ENCODE assay signal across 8 cellular contexts in genomic region chr10:92699518-92700272, GRCh38. TPM values are rescaled to one million over a fixed set of nuclear protein-coding genes. Genes with fewer than 3 reads are reported as not detected.
DNase-seq lines count a peak whose midpoint lies in the region; ATAC-seq, FAIRE-seq and TF ChIP-seq lines count a peak whose summit lies in the region.

No MANE protein-coding gene starts in this region.

- peaks cover 9% of the 10 kb centered on the region; the same call in 1 of the 2 replicates for H3K23me2 ChIP-seq in H1 (ENCODE audit: low read depth, low read length)

- H3K36me3 ChIP-seq in H1 (ENCODE audit: control insufficient read depth in 2 of 4, insufficient read depth in 4 of 4, low read length in 3 of 4) (peaks cover 0 to 2% (median 0%) of the 10 kb centered on the region in 4 experiments; a peak in 1 of 8 replicates), mucosa of rectum (ENCODE audit: control insufficient read depth in 2 of 2, insufficient read depth in 2 of 2, low read length in 2 of 2) (no peaks in the 10 kb centered on the region)

- no peak for TF ChIP-seq RAD21 in H1 (IDR thresholded peaks at IDR 0.05 in 1 of 2, conservative IDR thresholded peaks at IDR 0.05 in 1 of 2; ENCODE audit: low read depth in 2 of 2, low read length in 2 of 2)

- H4K20me1 ChIP-seq in H1 (replicated peaks in 1 of 2; ENCODE audit: control insufficient read depth in 1 of 2, insufficient read depth in 2 of 2, low read length in 2 of 2) = no peaks in the 10 kb centered on the region

- CTCF ChIA-PET in H1 (lab: Charles Lee; ENCODE audit: partially characterized antibody) = interaction anchor here (0.6 to 0.7 kb wide), 3 partner anchors 15 to 1295 kb away, joined by 3 read pairs; no protein-coding TSS in a partner anchor

- no peak for FAIRE-seq in H1 (lab: Jason Lieb, UNC)

- H3K9me3 ChIP-seq in H1 (ENCODE audit: insufficient read depth in 2 of 2, low read depth in 1 of 2, low read length in 1 of 2) = no peaks in the 10 kb centered on the region
- no peaks in the 10 kb centered on the region for H3K9me3 ChIP-seq in mucosa of rectum (ENCODE audit: control insufficient read depth in 2 of 2, low read length in 2 of 2)

- H3K79me2 ChIP-seq in H1 (ENCODE audit: control insufficient read depth in 1 of 2, insufficient read depth in 2 of 2, low read length in 2 of 2) = no peaks in the 10 kb centered on the region

- H2AFZ ChIP-seq in H1 (ENCODE audit: low read length) = peak overlapping the region; percentile 94

- no peak overlapping the region for H4K8ac ChIP-seq in H1 (ENCODE audit: extremely low read depth, insufficient read depth, low read length)

- H3K79me1 ChIP-seq in H1 (ENCODE audit: low read depth, low read length) = no peaks in the 10 kb centered on the region

- H2BK120ac ChIP-seq in H1 (replicated peaks; ENCODE audit: low read depth, low read length) = no peak overlapping the region

- H3K27me3 ChIP-seq in HL-60 (ENCODE audit: insufficient read depth, poor library complexity, severe bottlenecking) (no peaks in the 10 kb centered on the region), H1 (replicated peaks in 1 of 4; ENCODE audit: control insufficient read depth in 3 of 4, extremely low read depth in 1 of 4, insufficient read depth in 3 of 4, low read length in 3 of 4) (peaks cover 22 to 59% (median 48%) of the 10 kb centered on the region in 4 experiments), mucosa of rectum (ENCODE audit: control insufficient read depth in 2 of 2, insufficient read depth in 2 of 2, low read length in 2 of 2) (peaks cover 8 to 22% of the 10 kb centered on the region in 2 donors)

- H3K36me3 Mint-ChIP-seq in T-helper 1 cell treated with Interleukin-12 subunit alpha and Interleukin-12 subunit beta and Interleukin-4 antibody, amounts not matched to agents 30 μg/mL and 1 μg/mL, for 36 hours (ENCODE audit: low read depth) = no peaks in the 10 kb centered on the region

- H3K4me3 Mint-ChIP-seq in T-helper 1 cell treated with Interleukin-12 subunit alpha and Interleukin-12 subunit beta and Interleukin-4 antibody, amounts not matched to agents 30 μg/mL and 1 μg/mL, for 36 hours = peak overlapping the region; percentile 73

- no peak for TF ChIP-seq POLR2A in H1 (IDR thresholded peaks at IDR 0.05; ENCODE audit: control extremely low read depth in 1 of 2, low read depth in 2 of 2, low read length in 2 of 2)

- 2% methylated on average over 32 of the region's 32 CpGs; no CpG with 5 or more reads in 1 of the 2 experiments for WGBS in H1 (ENCODE audit: extremely low coverage in 1 of 2, insufficient coverage in 1 of 2, insufficient read length in 1 of 2, insufficient replicate concordance in 2 of 2, low coverage in 1 of 2, low lambda C conversion rate in 2 of 2, missing lambda C conversion rate in 1 of 2), 2 experiments

- ATAC-seq in HG02973 (IDR thresholded peaks at IDR 0.05; ENCODE audit: unreplicated experiment) = no peak
- ATAC-seq in HG03045 (IDR thresholded peaks at IDR 0.05; ENCODE audit: unreplicated experiment) = no peak

- no peak overlapping the region for H3K56ac ChIP-seq in H1 (replicated peaks; ENCODE audit: insufficient read length, low read depth, low read length)

- H2BK20ac ChIP-seq in H1 (ENCODE audit: low read length) = no peak overlapping the region

- H2BK5ac ChIP-seq in H1 (ENCODE audit: low read depth, low read length) = no peak overlapping the region

- no peak overlapping the region for H3K27ac Mint-ChIP-seq in T-helper 1 cell treated with Interleukin-12 subunit alpha and Interleukin-12 subunit beta and Interleukin-4 antibody, amounts not matched to agents 30 μg/mL and 1 μg/mL, for 36 hours

- peak; percentile 43 to 49 for DNase-seq in AML-193 (lab: John Stamatoyannopoulos, UW)
- peak in 1 of 2 experiments; percentile 25 for DNase-seq in HL-60 (ENCODE audit: low read depth in 1 of 2, low spot score in 1 of 2)
- DNase-seq in H1 (ENCODE audit: low read depth in 1 of 2, low spot score in 2 of 2) = peak in 1 of 2 experiments; percentile 69
- no peak for DNase-seq in activated CD4-positive, CD25-positive, alpha-beta regulatory T cell treated with anti-CD3 and anti-CD28 coated beads, Interleukin-2, amount 50 U/mL, for 72 hours

- H3K27ac ChIP-seq in HL-60 (replicated peaks) = no peak overlapping the region
- no peak overlapping the region for H3K27ac ChIP-seq in H1 (ENCODE audit: low read depth, low read length)
- H3K27ac ChIP-seq in mucosa of rectum (ENCODE audit: low read depth in 2 of 2, low read length in 2 of 2) = no peak overlapping the region

- H3K4me1 Mint-ChIP-seq in T-helper 1 cell treated with Interleukin-12 subunit alpha and Interleukin-12 subunit beta and Interleukin-4 antibody, amounts not matched to agents 30 μg/mL and 1 μg/mL, for 36 hours (ENCODE audit: low read depth) = peaks cover 11% of the 10 kb centered on the region

- no peak overlapping the region for H3K4ac ChIP-seq in H1 (replicated peaks; ENCODE audit: insufficient read length, low read depth, low read length)

- H2BK12ac ChIP-seq in H1 (ENCODE audit: low read depth, low read length) = no peak overlapping the region

- TF ChIP-seq EP300 in H1 (IDR thresholded peaks at IDR 0.05; ENCODE audit: borderline replicate concordance in 1 of 2, low read depth in 2 of 2, low read length in 2 of 2) = no peak

- H3K14ac ChIP-seq in H1 (ENCODE audit: insufficient read length) = no peak overlapping the region

- H3K27me3 Mint-ChIP-seq in T-helper 1 cell treated with Interleukin-12 subunit alpha and Interleukin-12 subunit beta and Interleukin-4 antibody, amounts not matched to agents 30 μg/mL and 1 μg/mL, for 36 hours (ENCODE audit: low read depth) = peaks cover 65% of the 10 kb centered on the region

- POLR2A ChIA-PET in H1 (lab: Charles Lee; ENCODE audit: partially characterized antibody) = interaction anchor here (1.2 to 1.3 kb wide), 2 partner anchors 9 to 11 kb away, joined by 3 to 4 read pairs; no protein-coding TSS in a partner anchor

- no peaks in the 10 kb centered on the region for H3K9me3 Mint-ChIP-seq in T-helper 1 cell treated with Interleukin-12 subunit alpha and Interleukin-12 subunit beta and Interleukin-4 antibody, amounts not matched to agents 30 μg/mL and 1 μg/mL, for 36 hours

- H3K9ac ChIP-seq in H1 (replicated peaks in 1 of 4; ENCODE audit: extremely low read depth in 1 of 4, low read depth in 3 of 4, low read length in 3 of 4) (no peak overlapping the region; a peak in 1 of 7 replicates), mucosa of rectum (ENCODE audit: low read depth in 1 of 2, low read length in 2 of 2) (peak overlapping the region in 1 of 2 donors; percentile 32)

- no peak for TF ChIP-seq CTCF in HL-60 (IDR thresholded peaks at IDR 0.05; ENCODE audit: insufficient read depth, low read length)
- no peak for TF ChIP-seq CTCF in H1 (IDR thresholded peaks at IDR 0.05; ENCODE audit: control extremely low read depth in 1 of 3, insufficient read depth in 1 of 3, low read depth in 1 of 3, low read length in 3 of 3)

- H4K5ac ChIP-seq in H1 (ENCODE audit: insufficient read length, low read depth, low read length) = no peak overlapping the region

- no peak overlapping the region for H3K23ac ChIP-seq in H1 (ENCODE audit: insufficient read length)

- H3K4me2 ChIP-seq in H1 (ENCODE audit: insufficient read depth in 1 of 2, low read depth in 2 of 2, low read length in 2 of 2) = peak overlapping the region; percentile 61 to 68

- no peak overlapping the region; the same call in 1 of the 2 replicates for H3K18ac ChIP-seq in H1 (ENCODE audit: extremely low read depth, low read length)

- H2BK15ac ChIP-seq in H1 (ENCODE audit: low read length) = no peak overlapping the region

- H4K91ac ChIP-seq in H1 (replicated peaks; ENCODE audit: insufficient read length, low read length) = no peak overlapping the region

- H3K4me1 ChIP-seq in H1 (replicated peaks in 1 of 4; ENCODE audit: control insufficient read depth in 3 of 4, insufficient read depth in 4 of 4, low read length in 3 of 4) (peaks cover 0 to 5% (median 0%) of the 10 kb centered on the region in 4 experiments; a peak in 4 of 7 replicates), mucosa of rectum (ENCODE audit: control insufficient read depth in 2 of 2, insufficient read depth in 2 of 2, low read length in 2 of 2) (peaks cover 2% of the 10 kb centered on the region in 2 donors)

- H3K4me3 ChIP-seq in HL-60 (replicated peaks; ENCODE audit: insufficient read depth, low read length) (peak overlapping the region; percentile 19; the same call in 1 of the 2 replicates), H1 (ENCODE audit: extremely low read depth in 1 of 4, insufficient read depth in 2 of 4, low read depth in 3 of 4, low read length in 4 of 4) (peak overlapping the region; percentile 26 to 72 (median 56)), mucosa of rectum (ENCODE audit: low read length in 2 of 2) (peak overlapping the region; percentile 53 to 61)

- H2AK5ac ChIP-seq in H1 (ENCODE audit: low read depth, low read length) = no peak overlapping the region

TF ChIP-seq in H1, 55 proteins besides CTCF, POLR2A, EP300 and RAD21 (continues in another document):
- TF ChIP-seq ASH2L (IDR thresholded peaks at IDR 0.05; ENCODE audit: low read length) = peak; percentile 35
- no peak for TF ChIP-seq KDM5A (IDR thresholded peaks at IDR 0.05; ENCODE audit: low read length)
- TF ChIP-seq SUZ12 (IDR thresholded peaks at IDR 0.05; ENCODE audit: low read length) = peak; percentile 51; the same call in 1 of the 2 replicates
- 0 out of 2 replicates have a peak, but pooled peaks have one; percentile 31 for TF ChIP-seq CREB1 (IDR thresholded peaks at IDR 0.05)
- peak; percentile 24; the same call in 1 of the 2 replicates for TF ChIP-seq RBBP5 (IDR thresholded peaks at IDR 0.05; ENCODE audit: borderline replicate concordance, low read depth, low read length)
- peak; percentile 84 for TF ChIP-seq KDM4A (IDR thresholded peaks at IDR 0.05; ENCODE audit: low read depth, low read length, severe bottlenecking)
- peak; percentile 36; the same call in 1 of the 2 replicates for TF ChIP-seq E2F6 (IDR thresholded peaks at IDR 0.05)
- TF ChIP-seq EZH2 (IDR thresholded peaks at IDR 0.05; ENCODE audit: low read depth, low read length, severe bottlenecking) = peak; percentile 54

RNA-seq across cellular contexts. Expression of gene HHEX, which starts 9.9 kb away (rescaled TPM):
- total RNA-seq in H1 (2021; fragmentation: NEBNext Ultra II Directional; extraction: Animal tissue kit (Norgen Biotek cat#: 25700)) = 1.5 and 1.7 TPM in 2 replicates
- 0.56 and 0.86 TPM in 2 replicates for polyA plus RNA-seq in H1 (2011; rRNA removed)
- polyA plus RNA-seq in H1 (2011; cell fraction: cytosol; rRNA removed) = 0.97 TPM
- polyA plus RNA-seq in H1 (2011; cell fraction: nucleus; rRNA removed) = 0.53 TPM
- polyA plus RNA-seq in H1 (2012, experiment 1 of 2) = 0.51 to 1.8 TPM (median 1.0 TPM) in 4 replicates
- polyA plus RNA-seq in H1 (2012, experiment 2 of 2) = 1.2 TPM
- 0.77 TPM for polyA plus RNA-seq in H1 (2013, experiment 1 of 2)
- polyA plus RNA-seq in H1 (2013, experiment 2 of 2) = 0.81 TPM
- polyA minus RNA-seq in H1 (2011; rRNA and poly(A)+ RNA removed) = not detected in 2 replicates
- polyA minus RNA-seq in H1 (2011; cell fraction: cytosol; rRNA and poly(A)+ RNA removed) = 0.88 TPM
- not detected for polyA minus RNA-seq in H1 (2011; cell fraction: nucleus; rRNA and poly(A)+ RNA removed)
